Comparison of ENCODE assay signal across 6 cellular contexts in the genomic region with DNA sequence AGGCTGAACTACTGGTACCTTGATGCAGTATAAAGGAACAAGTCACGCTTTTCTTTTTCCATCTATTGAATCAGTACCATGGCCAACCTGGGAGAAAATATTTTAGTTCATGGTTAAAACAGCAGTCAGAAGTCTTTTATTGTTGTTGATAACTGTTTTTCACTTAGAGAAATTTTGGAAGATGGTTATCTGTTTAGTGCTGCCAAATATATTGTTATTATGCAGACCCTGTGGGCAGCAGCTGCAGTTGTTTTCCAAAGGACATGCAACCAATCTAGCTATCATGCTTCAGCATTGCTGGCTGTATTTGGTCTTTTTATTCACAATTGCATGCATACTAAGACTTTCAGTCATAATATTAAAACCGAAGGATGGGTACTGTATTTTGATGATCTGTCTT.
"Had no signal": no experiment of that assay in that cellular context is flagged by ENCODE, and none has a peak within 500 bp of the region (broad histone marks: within the 10 kb centered on the region; RNA-seq: fewer than 3 reads in every experiment).

No MANE protein-coding gene starts in this region.

- H3K27ac Mint-ChIP-seq: IgD-negative memory B cell had no signal

- DNase-seq: IMR-90, KBM-7 had no signal

- H3K4me3 Mint-ChIP-seq: IgD-negative memory B cell had no signal

- H3K27me3 Mint-ChIP-seq: IgD-negative memory B cell had no signal

- ATAC-seq: HepG2, K562 had no signal

- H3K4me3 ChIP-seq: K562 had no signal

- H3K27ac ChIP-seq: HL-60 had no signal

- H3K4me1 Mint-ChIP-seq: IgD-negative memory B cell had no signal
